Comparison of ENCODE assay signal across 8 cellular contexts in the genomic region with DNA sequence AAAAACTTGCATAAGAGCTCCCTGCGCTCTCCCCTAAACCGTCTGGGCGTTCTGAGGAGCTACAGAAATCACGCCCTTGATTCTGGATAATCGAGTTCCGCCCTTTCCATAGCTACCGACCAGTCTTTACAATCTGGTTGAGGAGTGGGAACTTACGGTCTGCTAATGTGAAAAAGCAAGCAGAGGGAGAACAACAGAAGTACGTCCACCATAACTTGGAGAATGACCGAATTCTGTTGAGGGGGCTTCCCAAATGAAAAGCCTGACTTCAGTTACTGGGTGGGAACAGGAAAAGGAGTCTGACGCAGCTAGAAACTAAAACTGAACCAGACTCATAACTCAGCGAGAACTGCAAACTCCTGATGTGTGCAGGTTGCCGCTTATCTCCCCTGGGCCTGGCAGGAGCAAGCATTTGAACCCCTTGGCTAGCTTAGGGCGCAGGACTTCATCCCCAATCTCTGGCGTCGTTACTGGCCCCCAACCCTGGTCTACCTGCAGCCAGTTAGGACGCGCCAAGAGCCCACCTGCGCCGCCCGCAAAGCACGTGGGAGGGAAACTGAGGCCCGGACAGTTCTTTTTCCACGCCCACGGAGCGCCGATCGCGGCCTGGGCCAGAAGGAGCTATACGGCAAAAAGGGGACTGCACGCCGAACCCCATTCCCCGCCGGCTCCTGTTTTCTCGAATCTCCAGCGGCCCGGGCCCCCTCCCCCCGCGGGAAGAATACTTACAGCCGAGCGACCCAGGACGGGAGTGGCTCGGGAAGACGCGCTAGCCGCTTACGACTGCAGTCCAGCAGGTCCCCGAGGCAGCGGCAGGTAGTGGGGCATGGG. TPM values are rescaled to one million over a fixed set of nuclear protein-coding genes. Genes with fewer than 3 reads are reported as not detected.
DNase-seq lines count a peak whose midpoint lies in the region; ATAC-seq and TF ChIP-seq lines count a peak whose summit lies in the region.

No MANE protein-coding gene starts in this region.

- H4K91ac ChIP-seq in trophoblast cell (ENCODE audit: low read depth, low read length): peak overlapping the region; percentile 63

- peaks cover 6% of the 10 kb centered on the region for H3K79me2 ChIP-seq in trophoblast cell (ENCODE audit: control insufficient read depth, insufficient read depth, low read length, poor library complexity)

- H4K8ac ChIP-seq in trophoblast cell (ENCODE audit: low read depth, low read length): peak overlapping the region; percentile 66

- H3K27me3 Mint-ChIP-seq in T-helper 17 cell: peaks cover 29% of the 10 kb centered on the region
- peaks cover 5 to 33% of the 10 kb centered on the region in 2 donors for H3K27me3 Mint-ChIP-seq in CD8-positive, alpha-beta memory T cell
- peaks cover 36 to 43% of the 10 kb centered on the region in 2 donors for H3K27me3 Mint-ChIP-seq in T-cell

- ATAC-seq in HG03108 (IDR thresholded peaks at IDR 0.05; ENCODE audit: unreplicated experiment) (peak; percentile 33), T-helper 17 cell (no peak), T-cell (replicated peaks in 1 of 4) (no peak), GM21717 (IDR thresholded peaks at IDR 0.05; ENCODE audit: unreplicated experiment) (no peak)

- H3K27me3 ChIP-seq in trophoblast cell (ENCODE audit: insufficient read depth, low read length): no peaks in the 10 kb centered on the region
- no peaks in the 10 kb centered on the region for H3K27me3 ChIP-seq in CD8-positive, alpha-beta memory T cell (ENCODE audit: insufficient read depth, low read length, poor library complexity, severe bottlenecking)

- no peak overlapping the region for H2BK12ac ChIP-seq in trophoblast cell (ENCODE audit: low read length)

- WGBS in trophoblast cell (ENCODE audit: extremely low coverage, insufficient coverage, insufficient read length): no CpG with 5 or more reads among the region's 49 CpGs

- POLR2A ChIA-PET in CD8-positive, alpha-beta memory T cell (lab: Charles Lee): no interaction called here
- POLR2A ChIA-PET in T-cell (lab: Charles Lee): no interaction called here

- CTCF ChIA-PET in CD8-positive, alpha-beta memory T cell (lab: Charles Lee): no interaction called here
- CTCF ChIA-PET in T-cell (lab: Charles Lee): no interaction called here

- peak overlapping the region; percentile 93 for H3K4me3 ChIP-seq in trophoblast cell (ENCODE audit: low read depth, low read length)
- no peak overlapping the region for H3K4me3 ChIP-seq in CD8-positive, alpha-beta memory T cell (ENCODE audit: low read length)

- H3K4me2 ChIP-seq in trophoblast cell (ENCODE audit: low read length): peak overlapping the region; percentile 89

- no peak overlapping the region for H2AK5ac ChIP-seq in trophoblast cell (ENCODE audit: low read length)

- peak overlapping the region; percentile 77 for H3K4ac ChIP-seq in trophoblast cell (ENCODE audit: low read depth, low read length)

- H3K14ac ChIP-seq in trophoblast cell (ENCODE audit: low read length): peak overlapping the region; percentile 36

- H3K4me1 Mint-ChIP-seq in T-helper 17 cell (no peaks in the 10 kb centered on the region), T-cell (peaks cover 0 to 3% (median 1%) of the 10 kb centered on the region in 3 donors)
- H3K4me1 Mint-ChIP-seq in CD8-positive, alpha-beta memory T cell: peaks cover 0 to 5% (median 0%) of the 10 kb centered on the region in 3 donors

- no peak overlapping the region for H3K23ac ChIP-seq in trophoblast cell (ENCODE audit: low read length)

- peak overlapping the region; percentile 72 for H2AFZ ChIP-seq in trophoblast cell (ENCODE audit: insufficient read depth, low read length, poor library complexity)

- H3K4me3 Mint-ChIP-seq in T-helper 17 cell (peak overlapping the region; percentile 42), T-cell (peak overlapping the region in 1 of 3 donors; percentile 17)
- peak overlapping the region in 2 of 7 donors; percentile 13 to 32 for H3K4me3 Mint-ChIP-seq in CD8-positive, alpha-beta memory T cell

- H3K27ac Mint-ChIP-seq in T-helper 17 cell (no peak overlapping the region), T-cell (no peak overlapping the region)
- H3K27ac Mint-ChIP-seq in CD8-positive, alpha-beta memory T cell: no peak overlapping the region

- no peaks in the 10 kb centered on the region for H3K9me3 ChIP-seq in T-helper 17 cell (ENCODE audit: control insufficient read depth, low read length, poor library complexity, severe bottlenecking)
- H3K9me3 ChIP-seq in trophoblast cell (ENCODE audit: insufficient read depth, low read depth, low read length): no peaks in the 10 kb centered on the region
- H3K9me3 ChIP-seq in CD8-positive, alpha-beta memory T cell (ENCODE audit: low read length): no peaks in the 10 kb centered on the region

- peak overlapping the region; percentile 37 for H2BK5ac ChIP-seq in trophoblast cell (ENCODE audit: low read depth, low read length, poor library complexity)

- H3K9ac ChIP-seq in trophoblast cell (ENCODE audit: low read length): peak overlapping the region; percentile 97

- H3K18ac ChIP-seq in trophoblast cell (ENCODE audit: low read length): peak overlapping the region; percentile 83

- no peak for DNase-seq in T-helper 17 cell
- peak; percentile 56 for DNase-seq in glomerular visceral epithelial cell (ENCODE audit: extremely low spot score)
- peak in 1 of 2 donors; percentile 12 for DNase-seq in trophoblast cell
- no peak for DNase-seq in CD8-positive, alpha-beta memory T cell
- no peak for DNase-seq in T-cell

- H2BK120ac ChIP-seq in trophoblast cell (ENCODE audit: insufficient read depth, low read length, poor library complexity): peak overlapping the region; percentile 80

- H3K9me3 Mint-ChIP-seq in CD8-positive, alpha-beta memory T cell: peaks cover 0 to 5% (median 0%) of the 10 kb centered on the region in 5 donors
- peaks cover 0 to 2% (median 0%) of the 10 kb centered on the region in 3 donors for H3K9me3 Mint-ChIP-seq in T-cell

- TF ChIP-seq POLR2A in GM15510 (IDR thresholded peaks at IDR 0.05; ENCODE audit: borderline replicate concordance, extremely low read depth, insufficient read length): peak; percentile 41

- H3K79me1 ChIP-seq in trophoblast cell (ENCODE audit: low read length): peaks cover 9% of the 10 kb centered on the region

- H3K27ac ChIP-seq in trophoblast cell (ENCODE audit: low read depth, low read length): peak overlapping the region; percentile 60
- no peak overlapping the region for H3K27ac ChIP-seq in CD8-positive, alpha-beta memory T cell (ENCODE audit: low read depth, low read length)

- peak overlapping the region; percentile 68 for H4K12ac ChIP-seq in trophoblast cell (ENCODE audit: low read depth, low read length)

- no peaks in the 10 kb centered on the region for H3K36me3 ChIP-seq in trophoblast cell (ENCODE audit: control insufficient read depth in 1 of 2, insufficient read depth in 2 of 2, low read length in 2 of 2)
- H3K36me3 ChIP-seq in CD8-positive, alpha-beta memory T cell (ENCODE audit: insufficient read depth, low read length): no peaks in the 10 kb centered on the region

- H3K36me3 Mint-ChIP-seq in T-helper 17 cell (ENCODE audit: low read depth) (no peaks in the 10 kb centered on the region), T-cell (no peaks in the 10 kb centered on the region)
- H3K36me3 Mint-ChIP-seq in CD8-positive, alpha-beta memory T cell: no peaks in the 10 kb centered on the region

- H3K4me1 ChIP-seq in trophoblast cell (ENCODE audit: control insufficient read depth in 1 of 2, insufficient read depth in 2 of 2, low read length in 2 of 2): no peaks in the 10 kb centered on the region
- no peaks in the 10 kb centered on the region for H3K4me1 ChIP-seq in CD8-positive, alpha-beta memory T cell (ENCODE audit: insufficient read depth, low read length)

RNA-seq across cellular contexts. Expression of a gene that starts 0.8 kb away (rescaled TPM):
- total RNA-seq in T-helper 17 cell (not detected), T-cell (under 1 TPM in 3 of 5 donors, not detected in 2; 0.09 to 0.13 (median 0.12) TPM)
- 10.2 and 11.3 TPM in 2 replicates for polyA plus RNA-seq in trophoblast cell (2013)
- total RNA-seq in CD8-positive, alpha-beta memory T cell: under 1 TPM in 1 of 2 experiments, not detected in 1; 0.22 TPM
- not detected for polyA plus RNA-seq in CD8-positive, alpha-beta memory T cell
